Comparison of ENCODE assay signal across 8 cellular contexts in the genomic region with DNA sequence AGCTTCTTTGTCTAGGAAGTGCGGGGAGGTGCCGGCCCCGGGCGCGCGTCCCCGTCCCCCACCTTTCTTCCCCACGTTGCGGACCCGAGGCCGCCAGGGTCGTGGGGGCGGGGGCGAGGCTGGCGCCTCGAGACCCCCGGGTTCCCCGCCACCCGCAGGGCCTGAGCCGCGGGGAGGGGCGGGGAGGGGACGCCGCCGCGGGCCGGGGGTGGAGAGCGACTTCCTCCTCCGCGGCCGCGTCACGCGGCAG. TPM values are rescaled to one million over a fixed set of nuclear protein-coding genes. Genes with fewer than 3 reads are reported as not detected.
DNase-seq lines count a peak whose midpoint lies in the region; ATAC-seq, FAIRE-seq and TF ChIP-seq lines count a peak whose summit lies in the region.

No MANE protein-coding gene starts in this region.

- H3K4me1 ChIP-seq in colonic mucosa, result peaks cover 19% of the 10 kb centered on the region

- no peaks in the 10 kb centered on the region for H3K27me3 ChIP-seq in colonic mucosa

- H3K27me3 Mint-ChIP-seq in IgD-negative memory B cell (no peaks in the 10 kb centered on the region), natural killer cell (ENCODE audit: low read depth in 2 of 2) (no peaks in the 10 kb centered on the region)

- peak overlapping the region; percentile 86 to 99 (median 91) for H3K4me3 Mint-ChIP-seq in IgD-negative memory B cell
- peak overlapping the region; percentile 82 for H3K4me3 Mint-ChIP-seq in natural killer cell

- no peak for FAIRE-seq in RCC 7860 (lab: Jason Lieb, UNC)

- H3K27ac Mint-ChIP-seq in IgD-negative memory B cell, result peak overlapping the region; percentile 84 to 99 (median 95)
- peak overlapping the region; percentile 88 to 91 for H3K27ac Mint-ChIP-seq in natural killer cell

- peak overlapping the region; percentile 100 for H3K27ac ChIP-seq in colonic mucosa

- H3K4me1 Mint-ChIP-seq in IgD-negative memory B cell, result peaks cover 24 to 38% (median 36%) of the 10 kb centered on the region in 3 donors
- H3K4me1 Mint-ChIP-seq in natural killer cell, result peaks cover 51 to 64% of the 10 kb centered on the region in 2 donors

- DNase-seq in AG10803 (ENCODE audit: low read depth), result no peak
- no peak for DNase-seq in colonic mucosa
- peak; percentile 37 for DNase-seq in natural killer cell
- no peak for DNase-seq in KBM-7
- no peak for DNase-seq in RCC 7860 (ENCODE audit: low spot score)
- no peak for DNase-seq in NCI-H2196 treated with DMSO at 0.1 percent for 48 hours (lab: John Stamatoyannopoulos, UW; ENCODE audit: unreplicated experiment)

- peak overlapping the region; percentile 98 to 100 for H3K9ac ChIP-seq in colonic mucosa (ENCODE audit: low read depth in 2 of 2, low read length in 2 of 2)

- ATAC-seq in natural killer cell (no peak), HG03135 (IDR thresholded peaks at IDR 0.05; ENCODE audit: unreplicated experiment) (no peak)

- H3K9me3 Mint-ChIP-seq in IgD-negative memory B cell, result no peaks in the 10 kb centered on the region
- no peaks in the 10 kb centered on the region for H3K9me3 Mint-ChIP-seq in natural killer cell

- intact Hi-C loops in colonic mucosa (cut with DNase I), result no loop called here
- intact Hi-C loops in natural killer cell (cut with micrococcal nuclease), result loop anchor here (5.0 to 10.0 kb wide), 2 partner anchors 90 to 1707 kb away; no protein-coding TSS in a partner anchor

- H3K36me3 ChIP-seq in colonic mucosa, result peaks cover 16% of the 10 kb centered on the region

- H3K36me3 Mint-ChIP-seq in IgD-negative memory B cell (peaks cover 24% of the 10 kb centered on the region), natural killer cell (peaks cover 25% of the 10 kb centered on the region)

- no peaks in the 10 kb centered on the region for H3K9me3 ChIP-seq in colonic mucosa

- in situ Hi-C loops in KBM-7 (cut with MboI; ENCODE audit: low pct_unique_long_range_greater_than_20kb, low sequenced_read_pairs), result no loop called here

- TF ChIP-seq CTCF in AG10803 (conservative IDR thresholded peaks at IDR 0.05; ENCODE audit: low read length), result no peak
- no peak for TF ChIP-seq CTCF in colonic mucosa (IDR thresholded peaks at IDR 0.05)
- no peak for TF ChIP-seq CTCF in natural killer cell (IDR thresholded peaks at IDR 0.05)

- H3K4me3 ChIP-seq in AG10803 (ENCODE audit: low read length), result peak overlapping the region; percentile 69
- H3K4me3 ChIP-seq in colonic mucosa, result peak overlapping the region; percentile 60

RNA-seq across cellular contexts. Expression of a gene that starts 1.8 kb away (rescaled TPM):
- polyA plus RNA-seq in IgD-negative memory B cell, result 1,302 TPM
- total RNA-seq in colonic mucosa (1,000 to 10,000 TPM; 4,489 to 4,790 TPM), natural killer cell (1,000 to 10,000 TPM; 1,401 to 1,901 (median 1,735) TPM)

RNA-seq across cellular contexts. Expression of a gene that starts 13.8 kb away (rescaled TPM):
- 0.83 TPM for polyA plus RNA-seq in IgD-negative memory B cell
- 1 to 10 TPM; 1.0 to 2.2 TPM for total RNA-seq in colonic mucosa
- total RNA-seq in natural killer cell, result 1 to 10 TPM in 2 of 3 donors, under 1 TPM in 1; 0.26 to 2.6 (median 1.0) TPM

RNA-seq across cellular contexts. Expression of a gene that starts 37.7 kb away (rescaled TPM):
- 25.6 TPM for polyA plus RNA-seq in IgD-negative memory B cell
- total RNA-seq in colonic mucosa (10 to 100 TPM; 16.5 to 34.3 TPM), natural killer cell (10 to 100 TPM; 31.8 to 34.5 (median 33.1) TPM)
